ENCODE assay signal across 1 cellular context in the genomic region with DNA sequence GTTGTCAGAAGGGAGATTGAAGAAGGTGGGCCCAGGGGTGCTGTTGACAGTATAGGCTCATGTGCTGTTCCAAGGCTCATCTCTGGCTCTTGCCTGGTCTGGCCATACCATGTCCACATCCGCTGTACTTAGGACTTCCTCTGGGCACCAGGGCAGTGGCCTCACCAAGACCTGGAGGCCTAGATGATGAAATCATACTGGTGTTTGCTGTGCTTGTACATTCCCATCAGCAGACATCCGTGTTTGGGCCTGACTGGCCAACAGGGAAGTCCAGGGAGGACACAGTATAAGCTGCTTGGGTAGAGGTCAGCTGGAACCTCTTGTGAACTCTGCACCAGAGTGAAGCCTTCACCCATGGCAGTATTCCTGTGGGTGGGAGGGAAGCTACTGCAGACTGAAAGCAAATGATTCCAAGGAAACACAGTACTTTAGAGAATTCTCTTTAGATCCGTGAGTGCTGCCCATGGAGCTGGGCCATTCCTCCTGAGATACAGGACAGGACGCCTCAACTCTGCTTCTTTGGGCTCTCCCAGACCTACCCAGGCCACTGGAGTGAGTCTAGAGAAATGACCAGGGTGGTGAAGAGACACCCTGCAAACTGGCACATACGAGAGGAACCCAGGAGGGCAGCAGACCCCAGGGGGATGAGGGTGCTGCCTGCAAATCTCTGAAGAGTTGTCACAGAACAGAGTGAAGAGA.
TF ChIP-seq lines count a peak whose summit lies in the region.

No MANE protein-coding gene starts in this region.

TF ChIP-seq in K562, 482 proteins besides CTCF, POLR2A, EP300 and RAD21:
- TF ChIP-seq, protein P1, sequence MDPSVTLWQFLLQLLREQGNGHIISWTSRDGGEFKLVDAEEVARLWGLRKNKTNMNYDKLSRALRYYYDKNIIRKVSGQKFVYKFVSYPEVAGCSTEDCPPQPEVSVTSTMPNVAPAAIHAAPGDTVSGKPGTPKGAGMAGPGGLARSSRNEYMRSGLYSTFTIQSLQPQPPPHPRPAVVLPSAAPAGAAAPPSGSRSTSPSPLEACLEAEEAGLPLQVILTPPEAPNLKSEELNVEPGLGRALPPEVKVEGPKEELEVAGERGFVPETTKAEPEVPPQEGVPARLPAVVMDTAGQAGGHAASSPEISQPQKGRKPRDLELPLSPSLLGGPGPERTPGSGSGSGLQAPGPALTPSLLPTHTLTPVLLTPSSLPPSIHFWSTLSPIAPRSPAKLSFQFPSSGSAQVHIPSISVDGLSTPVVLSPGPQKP (CRISPR knock-in tag; IDR thresholded peaks at IDR 0.05), result no peak
- TF ChIP-seq TCFL5 (CRISPR knock-in tag; conservative IDR thresholded peaks at IDR 0.05), result no peak
- TF ChIP-seq ZNF347 (CRISPR knock-in tag; IDR thresholded peaks at IDR 0.05; ENCODE audit: low read depth), result no peak
- TF ChIP-seq STAT5B (CRISPR knock-in tag; IDR thresholded peaks at IDR 0.05), result no peak
- no peak for TF ChIP-seq NEUROD1 (IDR thresholded peaks at IDR 0.05; ENCODE audit: borderline replicate concordance, low read depth, low read length, partially characterized antibody)
- no peak for TF ChIP-seq ZNF316 (IDR thresholded peaks at IDR 0.05)
- TF ChIP-seq LEF1 (IDR thresholded peaks at IDR 0.05), result no peak
- TF ChIP-seq ZNF586 (CRISPR knock-in tag; conservative IDR thresholded peaks at IDR 0.05), result no peak
- TF ChIP-seq HEY1 (CRISPR knock-in tag; IDR thresholded peaks at IDR 0.05; ENCODE audit: borderline replicate concordance), result no peak
- TF ChIP-seq MBD2 (IDR thresholded peaks at IDR 0.05; ENCODE audit: borderline replicate concordance, low read depth), result no peak
- TF ChIP-seq, protein P2, sequence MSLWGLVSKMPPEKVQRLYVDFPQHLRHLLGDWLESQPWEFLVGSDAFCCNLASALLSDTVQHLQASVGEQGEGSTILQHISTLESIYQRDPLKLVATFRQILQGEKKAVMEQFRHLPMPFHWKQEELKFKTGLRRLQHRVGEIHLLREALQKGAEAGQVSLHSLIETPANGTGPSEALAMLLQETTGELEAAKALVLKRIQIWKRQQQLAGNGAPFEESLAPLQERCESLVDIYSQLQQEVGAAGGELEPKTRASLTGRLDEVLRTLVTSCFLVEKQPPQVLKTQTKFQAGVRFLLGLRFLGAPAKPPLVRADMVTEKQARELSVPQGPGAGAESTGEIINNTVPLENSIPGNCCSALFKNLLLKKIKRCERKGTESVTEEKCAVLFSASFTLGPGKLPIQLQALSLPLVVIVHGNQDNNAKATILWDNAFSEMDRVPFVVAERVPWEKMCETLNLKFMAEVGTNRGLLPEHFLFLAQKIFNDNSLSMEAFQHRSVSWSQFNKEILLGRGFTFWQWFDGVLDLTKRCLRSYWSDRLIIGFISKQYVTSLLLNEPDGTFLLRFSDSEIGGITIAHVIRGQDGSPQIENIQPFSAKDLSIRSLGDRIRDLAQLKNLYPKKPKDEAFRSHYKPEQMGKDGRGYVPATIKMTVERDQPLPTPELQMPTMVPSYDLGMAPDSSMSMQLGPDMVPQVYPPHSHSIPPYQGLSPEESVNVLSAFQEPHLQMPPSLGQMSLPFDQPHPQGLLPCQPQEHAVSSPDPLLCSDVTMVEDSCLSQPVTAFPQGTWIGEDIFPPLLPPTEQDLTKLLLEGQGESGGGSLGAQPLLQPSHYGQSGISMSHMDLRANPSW (CRISPR knock-in tag; IDR thresholded peaks at IDR 0.05), result no peak
- TF ChIP-seq, protein P3, sequence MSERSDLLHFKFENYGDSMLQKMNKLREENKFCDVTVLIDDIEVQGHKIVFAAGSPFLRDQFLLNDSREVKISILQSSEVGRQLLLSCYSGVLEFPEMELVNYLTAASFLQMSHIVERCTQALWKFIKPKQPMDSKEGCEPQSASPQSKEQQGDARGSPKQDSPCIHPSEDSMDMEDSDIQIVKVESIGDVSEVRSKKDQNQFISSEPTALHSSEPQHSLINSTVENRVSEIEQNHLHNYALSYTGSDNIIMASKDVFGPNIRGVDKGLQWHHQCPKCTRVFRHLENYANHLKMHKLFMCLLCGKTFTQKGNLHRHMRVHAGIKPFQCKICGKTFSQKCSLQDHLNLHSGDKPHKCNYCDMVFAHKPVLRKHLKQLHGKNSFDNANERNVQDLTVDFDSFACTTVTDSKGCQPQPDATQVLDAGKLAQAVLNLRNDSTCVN (CRISPR knock-in tag; IDR thresholded peaks at IDR 0.05), result no peak
- no peak for TF ChIP-seq ZNF780A (CRISPR knock-in tag; IDR thresholded peaks at IDR 0.05)
- TF ChIP-seq, protein P4, sequence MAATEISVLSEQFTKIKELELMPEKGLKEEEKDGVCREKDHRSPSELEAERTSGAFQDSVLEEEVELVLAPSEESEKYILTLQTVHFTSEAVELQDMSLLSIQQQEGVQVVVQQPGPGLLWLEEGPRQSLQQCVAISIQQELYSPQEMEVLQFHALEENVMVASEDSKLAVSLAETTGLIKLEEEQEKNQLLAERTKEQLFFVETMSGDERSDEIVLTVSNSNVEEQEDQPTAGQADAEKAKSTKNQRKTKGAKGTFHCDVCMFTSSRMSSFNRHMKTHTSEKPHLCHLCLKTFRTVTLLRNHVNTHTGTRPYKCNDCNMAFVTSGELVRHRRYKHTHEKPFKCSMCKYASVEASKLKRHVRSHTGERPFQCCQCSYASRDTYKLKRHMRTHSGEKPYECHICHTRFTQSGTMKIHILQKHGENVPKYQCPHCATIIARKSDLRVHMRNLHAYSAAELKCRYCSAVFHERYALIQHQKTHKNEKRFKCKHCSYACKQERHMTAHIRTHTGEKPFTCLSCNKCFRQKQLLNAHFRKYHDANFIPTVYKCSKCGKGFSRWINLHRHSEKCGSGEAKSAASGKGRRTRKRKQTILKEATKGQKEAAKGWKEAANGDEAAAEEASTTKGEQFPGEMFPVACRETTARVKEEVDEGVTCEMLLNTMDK (IDR thresholded peaks at IDR 0.05; ENCODE audit: borderline replicate concordance, insufficient read depth, low read depth, low read length, poor library complexity, severe bottlenecking), result no peak
- no peak for TF ChIP-seq ZNF24 (IDR thresholded peaks at IDR 0.05)
- no peak for TF ChIP-seq CBX5 (IDR thresholded peaks at IDR 0.05; ENCODE audit: borderline replicate concordance, low read depth)
- TF ChIP-seq, protein P5, sequence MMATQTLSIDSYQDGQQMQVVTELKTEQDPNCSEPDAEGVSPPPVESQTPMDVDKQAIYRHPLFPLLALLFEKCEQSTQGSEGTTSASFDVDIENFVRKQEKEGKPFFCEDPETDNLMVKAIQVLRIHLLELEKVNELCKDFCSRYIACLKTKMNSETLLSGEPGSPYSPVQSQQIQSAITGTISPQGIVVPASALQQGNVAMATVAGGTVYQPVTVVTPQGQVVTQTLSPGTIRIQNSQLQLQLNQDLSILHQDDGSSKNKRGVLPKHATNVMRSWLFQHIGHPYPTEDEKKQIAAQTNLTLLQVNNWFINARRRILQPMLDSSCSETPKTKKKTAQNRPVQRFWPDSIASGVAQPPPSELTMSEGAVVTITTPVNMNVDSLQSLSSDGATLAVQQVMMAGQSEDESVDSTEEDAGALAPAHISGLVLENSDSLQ (IDR thresholded peaks at IDR 0.05), result no peak
